8 cellular contexts compared by ENCODE assay signal in the genomic region with DNA sequence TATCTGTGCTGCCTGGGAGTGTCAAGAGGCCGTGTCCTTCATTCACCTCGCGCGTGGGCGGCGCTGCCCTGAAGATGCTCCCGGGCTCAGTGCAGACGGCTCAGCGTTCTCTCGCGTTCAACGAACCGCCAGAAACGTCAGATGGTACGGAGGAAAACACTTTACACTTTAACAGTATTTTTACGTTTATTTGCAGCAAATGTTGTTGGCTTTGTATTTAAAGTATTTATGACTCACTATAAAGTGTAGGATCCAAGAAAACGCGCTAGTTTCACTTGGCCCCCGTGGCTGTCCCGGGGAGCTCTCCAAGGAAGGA. TPM values are rescaled to one million over a fixed set of nuclear protein-coding genes. Genes with fewer than 3 reads are reported as not detected.
DNase-seq lines count a peak whose midpoint lies in the region; ATAC-seq and TF ChIP-seq lines count a peak whose summit lies in the region.

No MANE protein-coding gene starts in this region.

- peaks cover 10 to 24% of the 10 kb centered on the region in 2 donors for H3K36me3 Mint-ChIP-seq in activated T-cell treated with anti-CD3 and anti-CD28 coated beads, Interleukin-2, amount 50 U/mL, for 72 hours (ENCODE audit: insufficient read depth in 2 of 2)

- H3K36me3 ChIP-seq in GM23248 (ENCODE audit: low read depth) (no peaks in the 10 kb centered on the region; the same call in 1 of the 2 replicates), OCI-LY7 (ENCODE audit: insufficient read depth, low read length) (peaks cover 51% of the 10 kb centered on the region), parathyroid adenoma (ENCODE audit: control insufficient read depth, insufficient read depth, low read length) (no peaks in the 10 kb centered on the region), tibial nerve (peaks cover 0 to 19% (median 0%) of the 10 kb centered on the region in 3 donors)

- H3K4me3 Mint-ChIP-seq in activated T-cell treated with anti-CD3 and anti-CD28 coated beads, Interleukin-2, amount 50 U/mL, for 72 hours: no peak overlapping the region

- peak; percentile 21 to 37 for ATAC-seq in activated T-cell treated with anti-CD3 and anti-CD28 coated beads, Interleukin-2, amount 50 U/mL, for 72 hours (replicated peaks in 1 of 2)

- H3K4me1 ChIP-seq in GM23248 (ENCODE audit: insufficient read depth): peaks cover 9% of the 10 kb centered on the region; the same call in 1 of the 2 replicates
- H3K4me1 ChIP-seq in OCI-LY7 (ENCODE audit: insufficient read depth, low read length, poor library complexity, severe bottlenecking): peaks cover 8% of the 10 kb centered on the region
- H3K4me1 ChIP-seq in parathyroid adenoma: peaks cover 3% of the 10 kb centered on the region
- H3K4me1 ChIP-seq in tibial nerve: peaks cover 0 to 23% (median 6%) of the 10 kb centered on the region in 4 donors

- H4K20me1 ChIP-seq in GM23248 (ENCODE audit: insufficient read depth) (no peaks in the 10 kb centered on the region), OCI-LY7 (ENCODE audit: insufficient read depth, low read length) (no peaks in the 10 kb centered on the region)

- H3K9me2 ChIP-seq in GM23248 (ENCODE audit: insufficient read depth) (no peaks in the 10 kb centered on the region), OCI-LY7 (ENCODE audit: insufficient read depth, low read length) (no peaks in the 10 kb centered on the region)

- no peak for TF ChIP-seq POLR2A in tibial nerve (IDR thresholded peaks at IDR 0.05)

- CTCF ChIA-PET in OCI-LY7 (lab: Charles Lee; ENCODE audit: unreplicated experiment): no interaction called here

- TF ChIP-seq EP300 in tibial nerve (IDR thresholded peaks at IDR 0.05): no peak

- in situ Hi-C loops in GM23248 (cut with MboI): no loop called here

- POLR2A ChIA-PET in OCI-LY7 (lab: Charles Lee): interaction anchor here (0.6 to 2.0 kb wide), 5 partner anchors 8 to 369 kb away, joined by 3 to 9 read pairs (median 3); no protein-coding TSS in a partner anchor

- intact Hi-C loops in OCI-LY7 (cut with micrococcal nuclease; ENCODE audit: unreplicated experiment): loop anchor here (2.0 to 5.0 kb wide), 6 partner anchors 368 to 1757 kb away; a partner anchor contains a TSS

- H3K27me3 ChIP-seq in GM23248 (replicated peaks; ENCODE audit: insufficient read depth) (no peaks in the 10 kb centered on the region), parathyroid adenoma (ENCODE audit: control insufficient read depth, insufficient read depth, low read length) (no peaks in the 10 kb centered on the region), tibial nerve (no peaks in the 10 kb centered on the region)

- H3K4me3 ChIP-seq in GM23248 (no peak overlapping the region), OCI-LY7 (ENCODE audit: low read depth, low read length, poor library complexity, severe bottlenecking) (no peak overlapping the region), parathyroid adenoma (ENCODE audit: low read depth, low read length) (no peak overlapping the region), tibial nerve (no peak overlapping the region)

- H3K9ac ChIP-seq in GM23248 (no peak overlapping the region), parathyroid adenoma (no peak overlapping the region)

- no peaks in the 10 kb centered on the region for H3K27me3 Mint-ChIP-seq in activated T-cell treated with anti-CD3 and anti-CD28 coated beads, Interleukin-2, amount 50 U/mL, for 72 hours (ENCODE audit: low read depth)

- H3K27ac ChIP-seq in GM23248 (no peak overlapping the region), OCI-LY7 (ENCODE audit: low read depth, low read length, poor library complexity, severe bottlenecking) (no peak overlapping the region), parathyroid adenoma (peak overlapping the region; percentile 100), tibial nerve (no peak overlapping the region)

- no peaks in the 10 kb centered on the region for H3F3A ChIP-seq in GM23248 (ENCODE audit: insufficient read depth)

- TSS peak; percentile 71 for BruUV-seq in OCI-LY7 (replicated peaks; lab: Mats Ljungman, UMichigan)

- H2AFZ ChIP-seq in GM23248 (no peak overlapping the region), OCI-LY7 (ENCODE audit: low read length) (no peak overlapping the region; the same call in 1 of the 2 replicates), parathyroid adenoma (peak overlapping the region; percentile 99)

- H3K9me3 ChIP-seq in GM23248 (ENCODE audit: low read depth) (no peaks in the 10 kb centered on the region), OCI-LY7 (ENCODE audit: low read length) (no peaks in the 10 kb centered on the region), parathyroid adenoma (ENCODE audit: control insufficient read depth, low read length) (no peaks in the 10 kb centered on the region), tibial nerve (peaks cover 0 to 4% (median 0%) of the 10 kb centered on the region in 4 donors)

- peaks cover 21% of the 10 kb centered on the region for H3K4me1 Mint-ChIP-seq in activated T-cell treated with anti-CD3 and anti-CD28 coated beads, Interleukin-2, amount 50 U/mL, for 72 hours (ENCODE audit: low read depth)

- DNase-seq in C1 segment of cervical spinal cord (lab: John Stamatoyannopoulos, UW): peak in 8 of 14 donors; percentile 33 to 66 (median 43)
- peak; percentile 88 for DNase-seq in GM23248
- peak; percentile 54 for DNase-seq in OCI-LY7 (ENCODE audit: low spot score)
- DNase-seq in activated T-cell treated with anti-CD3 and anti-CD28 coated beads, Interleukin-2, amount 50 U/mL, for 72 hours: peak; percentile 72 to 78
- peak; percentile 42 for DNase-seq in foreskin melanocyte
- peak; percentile 26 to 48 for DNase-seq in tibial nerve (ENCODE audit: low spot score in 2 of 2)
- DNase-seq in GF-D8 (lab: John Stamatoyannopoulos, UW): no peak

- H3K27ac Mint-ChIP-seq in activated T-cell treated with anti-CD3 and anti-CD28 coated beads, Interleukin-2, amount 50 U/mL, for 72 hours: no peak overlapping the region

- H3K4me2 ChIP-seq in GM23248 (ENCODE audit: unreplicated experiment) (peak overlapping the region; percentile 90), OCI-LY7 (ENCODE audit: low read length) (no peak overlapping the region; the same call in 1 of the 2 replicates), parathyroid adenoma (ENCODE audit: low read length) (no peak overlapping the region)

- peaks cover 37% of the 10 kb centered on the region for H3K79me2 ChIP-seq in GM23248 (ENCODE audit: insufficient read depth)
- peaks cover 31% of the 10 kb centered on the region for H3K79me2 ChIP-seq in OCI-LY7 (ENCODE audit: insufficient read depth, low read depth, low read length)
- peaks cover 11% of the 10 kb centered on the region for H3K79me2 ChIP-seq in parathyroid adenoma

- 1 to 2% methylated on average over 20 of the region's 20 CpGs for WGBS in GM23248 (ENCODE audit: low coverage in 1 of 2, low lambda C conversion rate in 2 of 2, missing lambda C conversion rate in 2 of 2), 2 experiments
- WGBS in tibial nerve, 2 donors: 0 to 1% methylated on average over 20 of the region's 20 CpGs

- H3K9me3 Mint-ChIP-seq in activated T-cell treated with anti-CD3 and anti-CD28 coated beads, Interleukin-2, amount 50 U/mL, for 72 hours: peaks cover 0 to 2% of the 10 kb centered on the region in 2 donors

- no peak for TF ChIP-seq CTCF in OCI-LY7 (conservative IDR thresholded peaks at IDR 0.05; ENCODE audit: low read length)
- TF ChIP-seq CTCF in parathyroid adenoma (IDR thresholded peaks at IDR 0.05): no peak
- no peak for TF ChIP-seq CTCF in tibial nerve (IDR thresholded peaks at IDR 0.05)

RNA-seq across cellular contexts. Expression of a gene that starts 0.5 kb away (rescaled TPM):
- total RNA-seq in GM23248 (2014; rRNA removed; shearing (Covaris generic)): 45.0 and 53.4 TPM in 2 replicates
- 21.5 and 23.4 TPM in 2 replicates for polyA plus RNA-seq in GM23248 (2016; fragmentation: Nextera tagmentation; extraction: Ambion mirVana)
- 34.9 and 41.0 TPM in 2 replicates for total RNA-seq in OCI-LY7 (2014; rRNA removed; shearing (Covaris generic))
- 38.2 and 38.7 TPM in 2 replicates for total RNA-seq in OCI-LY7 (2022)
- 10 to 100 TPM; 24.1 to 30.7 TPM for total RNA-seq in activated T-cell treated with anti-CD3 and anti-CD28 coated beads, Interleukin-2, amount 50 U/mL, for 72 hours
- 100 to 1,000 TPM in 3 of 4 donors, 10 to 100 TPM in 1; 82.0 to 128 (median 108) TPM for total RNA-seq in tibial nerve
